Comparison of ENCODE assay signal across 8 cellular contexts in genomic region chr22:45577746-45578523, GRCh38.
DNase-seq lines count a peak whose midpoint lies in the region; ATAC-seq, FAIRE-seq and TF ChIP-seq lines count a peak whose summit lies in the region.

No MANE protein-coding gene starts in this region.

- no peak for FAIRE-seq in small intestine (lab: Jason Lieb, UNC)

- H3K4me3 ChIP-seq in GM12865 (ENCODE audit: low read depth, low read length) (no peak overlapping the region), astrocyte of the spinal cord (ENCODE audit: low read depth, low read length) (no peak overlapping the region), small intestine (ENCODE audit: low read depth in 1 of 2, low read length in 2 of 2) (no peak overlapping the region)

- no peaks in the 10 kb centered on the region for H3K36me3 ChIP-seq in small intestine (ENCODE audit: control insufficient read depth in 2 of 2, insufficient read depth in 2 of 2, low read length in 2 of 2)

- no peaks in the 10 kb centered on the region for H3K4me1 ChIP-seq in small intestine (ENCODE audit: control insufficient read depth in 2 of 2, insufficient read depth in 1 of 2, low read depth in 1 of 2, low read length in 1 of 2)

- no peaks in the 10 kb centered on the region for H3K9me3 ChIP-seq in small intestine (ENCODE audit: control insufficient read depth, low read depth)

- no peak overlapping the region for H3K27ac ChIP-seq in small intestine (ENCODE audit: low read depth in 1 of 2, low read length in 1 of 2)

- WGBS in small intestine, 3 donors: 8 to 26% (median 18%) methylated on average over 27 of the region's 27 CpGs

- in situ Hi-C loops in astrocyte of the spinal cord (cut with HindIII; ENCODE audit: low sequenced_read_pairs): no loop called here

- TF ChIP-seq CTCF in GM12865 (IDR thresholded peaks at IDR 0.05; ENCODE audit: insufficient read depth, low read depth, low read length, missing control alignments): peak; percentile 98
- TF ChIP-seq CTCF in astrocyte of the spinal cord (IDR thresholded peaks at IDR 0.05; ENCODE audit: low read depth, low read length): peak; percentile 92

- no peak for ATAC-seq in HG02884 (IDR thresholded peaks at IDR 0.05; ENCODE audit: unreplicated experiment)
- ATAC-seq in HG03108 (IDR thresholded peaks at IDR 0.05; ENCODE audit: unreplicated experiment): no peak

- peak; percentile 80 for DNase-seq in GM12865 (ENCODE audit: low read depth)
- peak; percentile 5 for DNase-seq in NCI-H146 treated with DMSO at 0.1 percent for 48 hours (lab: John Stamatoyannopoulos, UW; ENCODE audit: unreplicated experiment)
- peak; percentile 80 for DNase-seq in T-helper 9 cell
- DNase-seq in astrocyte of the spinal cord (ENCODE audit: low read depth, low spot score): peak; percentile 75
- peak in 49 of 51 donors; percentile 9 to 86 (median 58) for DNase-seq in hypothalamus (lab: John Stamatoyannopoulos, UW)
- peak; percentile 77 for DNase-seq in small intestine

- H3K27me3 ChIP-seq in small intestine (ENCODE audit: control insufficient read depth in 2 of 2, insufficient read depth in 2 of 2, low read length in 2 of 2): no peaks in the 10 kb centered on the region

Comparison
In these comparisons a context has a peak if more than half of its experiments do, and no peak if none do; other contexts are left out.
1. DNase-seq: peak in every context shown above with its lines; median percentile 80 in GM12865; 80 in T-helper 9 cell; 77 in small intestine; 75 in astrocyte of the spinal cord; 58 in hypothalamus; 5 in NCI-H146 treated with DMSO at 0.1 percent for 48 hours.